In genomic region chr19:48445606-48446481, GRCh38 we compare ENCODE assay signal across 1 cellular context.
A peak's percentile ranks its signal among the peaks of the same experiment; 100 is the strongest.
TF ChIP-seq lines count a peak whose summit lies in the region.

Gene GRWD1, plus strand, starts transcription at chr19:48445983. Its CDS starts 23 bp downstream, at chr19:48446006.

TF ChIP-seq in A549, 52 proteins besides CTCF, POLR2A, EP300 and RAD21 (continued from another document):
- TF ChIP-seq PBX3 (IDR thresholded peaks at IDR 0.05), result no peak; the same call in 1 of the 2 replicates
- no peak for TF ChIP-seq FOSL2 (IDR thresholded peaks at IDR 0.05)
- TF ChIP-seq FOSL2 (CRISPR knock-in tag; IDR thresholded peaks at IDR 0.05), result peak; percentile 10; the same call in 1 of the 2 replicates
- peak; percentile 64 to 95; a peak in 4 of 5 replicates for TF ChIP-seq JUN (IDR thresholded peaks at IDR 0.05)
- peak; percentile 93 for TF ChIP-seq REST (IDR thresholded peaks at IDR 0.05)
- peak; percentile 52; the same call in 1 of the 2 replicates for TF ChIP-seq TFCP2L1 (CRISPR knock-in tag; IDR thresholded peaks at IDR 0.05)
- TF ChIP-seq HDAC2 (IDR thresholded peaks at IDR 0.05), result peak; percentile 92
- TF ChIP-seq ZC3H11A (IDR thresholded peaks at IDR 0.05), result no peak
